ENCODE assay signal across 11 cellular contexts in the genomic region with DNA sequence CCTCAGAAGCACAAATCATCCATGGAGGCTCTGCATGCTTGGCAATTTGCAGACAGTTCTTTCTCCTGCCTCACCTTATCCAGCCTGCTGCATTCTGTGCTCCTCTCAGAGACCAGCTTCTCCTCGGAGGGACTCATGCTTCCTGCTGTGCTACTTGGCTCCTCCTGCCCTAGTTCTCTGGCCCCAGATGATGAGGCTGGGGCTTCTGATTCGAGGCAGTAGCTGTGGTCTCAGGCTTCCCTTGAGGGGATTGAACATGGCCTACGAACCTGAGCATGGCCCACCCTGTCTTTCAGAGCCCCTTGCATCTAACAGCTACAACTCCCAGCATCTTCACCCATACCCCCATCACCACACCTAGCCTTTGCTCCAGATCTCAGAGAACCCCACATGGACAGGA. TPM values are rescaled to one million over a fixed set of nuclear protein-coding genes. Genes with fewer than 3 reads are reported as not detected.
"Had no signal": no experiment of that assay in that cellular context is flagged by ENCODE, and none has a peak within 500 bp of the region (broad histone marks: within the 10 kb centered on the region; RNA-seq: fewer than 3 reads in every experiment).

No MANE protein-coding gene starts in this region.

- H3K36me3 ChIP-seq: ascending aorta, heart left ventricle, left ventricle myocardium inferior, suprapubic skin had no signal

- DNase-seq: activated CD4-positive, alpha-beta T cell treated with anti-CD3 and anti-CD28 coated beads, Interleukin-2, amount 10 ng/mL, durations not matched to agents 7 days and 5 days; activated CD8-positive, alpha-beta memory T cell treated with anti-CD3 and anti-CD28 coated beads for 24 hours; activated naive CD8-positive, alpha-beta T cell treated with anti-CD3 and anti-CD28 coated beads, Interleukin-2, amount 50 U/mL, for 24 hours; heart left ventricle; left ventricle myocardium inferior; SK-N-SH; stimulated activated CD4-positive, alpha-beta T cell treated with anti-CD3 and anti-CD28 coated beads, Interleukin-2, amount 100 ng/mL, for 48 hours; stimulated activated naive CD8-positive, alpha-beta T cell treated with anti-CD3 and anti-CD28 coated beads, Interleukin-15, Interleukin-2, amounts not matched to agents 100 U/mL and 50 U/mL, for 24 hours had no signal

- H3K4me3 ChIP-seq: ascending aorta, heart left ventricle, left ventricle myocardium inferior, suprapubic skin had no signal

- ATAC-seq: activated naive CD8-positive, alpha-beta T cell treated with anti-CD3 and anti-CD28 coated beads, Interleukin-2, amount 50 U/mL, for 24 hours; heart left ventricle; naive thymus-derived CD8-positive, alpha-beta T cell; stimulated activated naive CD8-positive, alpha-beta T cell treated with anti-CD3 and anti-CD28 coated beads, Interleukin-15, Interleukin-2, amounts not matched to agents 100 U/mL and 50 U/mL, for 24 hours had no signal

- H3K27ac ChIP-seq: ascending aorta, heart left ventricle, left ventricle myocardium inferior had no signal

- H3K27me3 ChIP-seq: ascending aorta, heart left ventricle, suprapubic skin had no signal

- H3K9me3 ChIP-seq: ascending aorta, heart left ventricle, left ventricle myocardium inferior, SK-N-SH, suprapubic skin had no signal

RNA-seq across cellular contexts. Expression of gene VIPR1, which starts 6.7 kb away (rescaled TPM):
- polyA plus RNA-seq: SK-N-SH had no signal
